8 cellular contexts compared by ENCODE assay signal in the genomic region with DNA sequence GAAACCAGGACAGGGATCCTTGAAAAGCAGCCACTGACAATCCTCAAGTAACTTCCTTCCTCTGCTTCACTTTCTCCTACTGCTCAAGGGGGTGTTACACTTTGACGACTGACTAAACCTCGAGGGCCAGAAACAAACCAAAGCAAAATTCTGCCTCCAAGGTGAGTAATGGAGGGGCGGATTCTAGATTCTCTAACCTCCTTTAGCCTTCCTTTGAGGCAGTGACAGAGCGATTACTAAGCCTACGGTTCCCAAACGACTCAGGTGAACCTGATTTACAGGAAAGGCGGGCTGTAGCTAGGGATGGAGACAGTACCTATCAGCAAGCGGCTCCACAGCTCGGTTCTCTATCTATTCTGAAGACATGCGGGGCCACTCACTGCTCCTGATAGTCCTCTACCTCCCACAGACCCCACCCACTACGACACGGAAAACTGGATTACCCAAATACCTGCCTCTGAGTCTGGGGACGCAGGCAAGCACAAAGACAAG. TPM values are rescaled to one million over a fixed set of nuclear protein-coding genes. Genes with fewer than 3 reads are reported as not detected.
DNase-seq lines count a peak whose midpoint lies in the region; ATAC-seq and TF ChIP-seq lines count a peak whose summit lies in the region.

No MANE protein-coding gene starts in this region.

- H3K27ac Mint-ChIP-seq in CD4-positive, alpha-beta T cell = no peak overlapping the region

- POLR2A ChIA-PET in CD4-positive, alpha-beta T cell (lab: Charles Lee) = interaction anchor here (0.7 to 1.8 kb wide), 12 partner anchors 9 to 1405 kb away, joined by 3 to 11 read pairs (median 4); a partner anchor contains a TSS

- TF ChIP-seq CTCF in CD4-positive, alpha-beta T cell (IDR thresholded peaks at IDR 0.05) = no peak

- peak; percentile 24 for ATAC-seq in CD4-positive, alpha-beta T cell (ENCODE audit: poor library complexity)
- ATAC-seq in GM19025 (IDR thresholded peaks at IDR 0.05; ENCODE audit: low read depth, unreplicated experiment) (peak; percentile 21), HG03175 (IDR thresholded peaks at IDR 0.05; ENCODE audit: unreplicated experiment) (peak; percentile 26)

- peaks cover 29% of the 10 kb centered on the region for H3K4me1 Mint-ChIP-seq in CD4-positive, alpha-beta T cell (ENCODE audit: low read depth)

- H3K9me3 ChIP-seq in CD4-positive, alpha-beta T cell (ENCODE audit: control insufficient read depth, low read length) = no peaks in the 10 kb centered on the region

- peak in 5 of 10 experiments; percentile 4 to 38 (median 15) for DNase-seq in CD4-positive, alpha-beta T cell
- DNase-seq in RPMI8226 (peak; percentile 16), myocyte (ENCODE audit: low read depth) (peak; percentile 5), ureter (ENCODE audit: low spot score) (peak; percentile 60), HK-2 (ENCODE audit: unreplicated experiment) (no peak)
- peak; percentile 26 for DNase-seq in effector CD4-positive, alpha-beta T cell

- H3K27me3 ChIP-seq in CD4-positive, alpha-beta T cell (ENCODE audit: control insufficient read depth, insufficient read depth, low read length) = no peaks in the 10 kb centered on the region

- no peaks in the 10 kb centered on the region for H3K27me3 Mint-ChIP-seq in CD4-positive, alpha-beta T cell

- H3K27ac ChIP-seq in CD4-positive, alpha-beta T cell (ENCODE audit: low read depth, low read length) = peak overlapping the region; percentile 95

- H3K4me3 Mint-ChIP-seq in CD4-positive, alpha-beta T cell = no peak overlapping the region

- H3K36me3 Mint-ChIP-seq in CD4-positive, alpha-beta T cell (ENCODE audit: low read depth) = peaks cover 18% of the 10 kb centered on the region

- CTCF ChIA-PET in CD4-positive, alpha-beta T cell (lab: Charles Lee) = no interaction called here

- intact Hi-C loops in CD4-positive, alpha-beta T cell (cut with DNase I, micrococcal nuclease) = loop anchor here (5.0 to 10.0 kb wide), 4 partner anchors 608 to 1619 kb away; a partner anchor contains a TSS

- H3K9me3 Mint-ChIP-seq in CD4-positive, alpha-beta T cell = no peaks in the 10 kb centered on the region

RNA-seq across cellular contexts. Expression of a gene that starts 0.5 kb away (rescaled TPM):
- total RNA-seq in CD4-positive, alpha-beta T cell = 10 to 100 TPM; 23.5 to 29.0 TPM
- total RNA-seq in myocyte (38.0 and 50.1 TPM in 2 replicates), ureter (64.5 TPM)
- polyA plus RNA-seq in myocyte (2012) = 17.1 TPM

RNA-seq across cellular contexts. Expression of a gene that starts 0.8 kb away (rescaled TPM):
- 10 to 100 TPM; 75.4 to 77.8 TPM for total RNA-seq in CD4-positive, alpha-beta T cell
- total RNA-seq in myocyte (32.5 and 43.9 TPM in 2 replicates), ureter (58.3 TPM)
- 27.4 TPM for polyA plus RNA-seq in myocyte (2012)

RNA-seq across cellular contexts. Expression of a gene that starts 53.1 kb away (rescaled TPM):
- total RNA-seq in CD4-positive, alpha-beta T cell = not detected
- total RNA-seq in myocyte (not detected in 2 replicates), ureter (not detected)
- 0.05 TPM for polyA plus RNA-seq in myocyte (2012)
